ENCODE assay signal across 15 cellular contexts in the genomic region with DNA sequence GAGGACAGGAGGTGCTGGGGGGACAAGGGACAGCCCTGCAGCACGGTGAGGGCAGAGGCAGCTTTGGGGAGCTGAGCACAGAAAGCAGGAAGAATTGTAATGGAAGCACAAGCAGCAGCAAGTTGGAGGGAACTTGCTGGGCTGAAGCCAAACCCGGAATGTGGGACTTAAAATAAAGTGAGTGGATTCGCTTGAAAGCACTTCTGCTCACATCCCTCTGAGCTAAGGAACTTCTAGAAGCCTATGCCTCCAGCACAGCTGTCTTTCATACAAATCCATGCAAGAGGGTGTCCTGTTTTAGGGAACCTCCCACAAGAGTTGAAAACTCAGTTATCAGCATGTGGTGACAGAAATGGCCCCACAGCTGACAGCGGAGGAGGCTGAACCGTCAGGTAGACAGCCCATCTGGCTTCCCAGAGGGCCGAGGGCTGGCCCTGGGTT.
DNase-seq lines count a peak whose midpoint lies in the region; ATAC-seq, FAIRE-seq and TF ChIP-seq lines count a peak whose summit lies in the region.
"Had no signal": no experiment of that assay in that cellular context is flagged by ENCODE, and none has a peak within 500 bp of the region (broad histone marks: within the 10 kb centered on the region; RNA-seq: fewer than 3 reads in every experiment).

No MANE protein-coding gene starts in this region.

- peak overlapping the region; percentile 93 to 98 (median 96) for H3K27ac Mint-ChIP-seq in nephron
- no peak overlapping the region for H3K27ac Mint-ChIP-seq in mesothelial cell of epicardium
- H3K27ac Mint-ChIP-seq: CD4-positive, alpha-beta T cell had no signal

- peak; percentile 54 for FAIRE-seq in K562 (lab: Jason Lieb, UNC)
- FAIRE-seq: GM12878, GM18507 had no signal

- no peak overlapping the region for H2AFZ ChIP-seq in K562 (ENCODE audit: low read depth, low read length)

- H3K4me3 Mint-ChIP-seq in nephron (peak overlapping the region; percentile 12 to 30 (median 15)), mesothelial cell of epicardium (no peak overlapping the region)
- H3K4me3 Mint-ChIP-seq: CD4-positive, alpha-beta T cell had no signal

- no peak for TF ChIP-seq POLR2A in K562 (conservative IDR thresholded peaks at IDR 0.05)

- no peaks in the 10 kb centered on the region for H3K9me3 ChIP-seq in K562 (replicated peaks; ENCODE audit: control insufficient read depth, insufficient read depth, low read depth, low read length)

- CTCF ChIA-PET in K562 (lab: Yijun Ruan, JAX; ENCODE audit: low intra/inter-chr PET ratio) = no interaction called here

- H3K27me3 Mint-ChIP-seq in nephron (ENCODE audit: low read depth) (peaks cover 28% of the 10 kb centered on the region), mesothelial cell of epicardium (ENCODE audit: low read depth) (peaks cover 16% of the 10 kb centered on the region)
- H3K27me3 Mint-ChIP-seq: CD4-positive, alpha-beta T cell had no signal

- no peaks in the 10 kb centered on the region; the same call in 1 of the 2 replicates for H4K20me1 ChIP-seq in K562 (replicated peaks; ENCODE audit: control insufficient read depth, insufficient read depth, low read length)

- peak; percentile 79 for DNase-seq in DMS 273 (lab: John Stamatoyannopoulos, UW; ENCODE audit: unreplicated experiment)
- DNase-seq in NCI-H2171 treated with DMSO at 0.1 percent for 48 hours (lab: John Stamatoyannopoulos, UW) = peak; percentile 67
- DNase-seq in K562 (ENCODE audit: extremely low read depth in 1 of 4, low spot score in 3 of 4) = peak in 2 of 4 experiments; percentile 30 to 40
- no peak for DNase-seq in mesothelial cell of epicardium (ENCODE audit: low spot score in 2 of 2, unreplicated experiment in 2 of 2)
- no peak for DNase-seq in Ammon's horn (ENCODE audit: low spot score)
- no peak for DNase-seq in stimulated activated CD4-positive, alpha-beta T cell treated with anti-CD3 and anti-CD28 coated beads, Interleukin-4, amount 100 ng/mL, for 1 hour
- DNase-seq: AML-193; CD4-positive, alpha-beta T cell; GDM1; GOT3; NCI-H1436 had no signal

- H3K9me3 Mint-ChIP-seq in nephron (no peaks in the 10 kb centered on the region), mesothelial cell of epicardium (no peaks in the 10 kb centered on the region)
- H3K9me3 Mint-ChIP-seq: CD4-positive, alpha-beta T cell had no signal

- H3K4me1 Mint-ChIP-seq in nephron = peaks cover 66% of the 10 kb centered on the region
- peaks cover 8% of the 10 kb centered on the region for H3K4me1 Mint-ChIP-seq in mesothelial cell of epicardium

- POLR2A ChIA-PET in K562 (lab: Yijun Ruan, JAX) = interaction anchor here (0.9 to 1.0 kb wide), 2 partner anchors 13 to 19 kb away, joined by 3 read pairs; no protein-coding TSS in a partner anchor

- H3K9ac ChIP-seq in K562 (ENCODE audit: insufficient read depth in 1 of 2, low read depth in 2 of 2, low read length in 2 of 2) = peak overlapping the region in 1 of 2 experiments; percentile 47; a peak in 1 of 4 replicates

- H3K4me2 ChIP-seq in K562 (ENCODE audit: insufficient read depth, low read length) = no peak overlapping the region

- ATAC-seq in K562 (no peak), GM18858 (IDR thresholded peaks at IDR 0.05; ENCODE audit: unreplicated experiment) (no peak)
- ATAC-seq: GM12878 had no signal

- no peaks in the 10 kb centered on the region for H3K9me1 ChIP-seq in K562 (ENCODE audit: control insufficient read depth, insufficient read depth, low read length)

- 2% methylated on average over 6 of the region's 6 CpGs for WGBS in K562 (ENCODE audit: insufficient coverage, low coverage, missing lambda C conversion rate)

- H3K4me1 ChIP-seq in K562 (replicated peaks in 1 of 2; ENCODE audit: control insufficient read depth in 2 of 2, insufficient read depth in 2 of 2, low read length in 2 of 2) = peaks cover 2 to 10% of the 10 kb centered on the region in 2 experiments; a peak in 3 of 5 replicates

- TF ChIP-seq RAD21 in K562 (CRISPR knock-in tag; conservative IDR thresholded peaks at IDR 0.05 in 1 of 2, IDR thresholded peaks at IDR 0.05 in 1 of 2) = no peak

- no peak overlapping the region for H3K4me3 ChIP-seq in K562
- H3K4me3 ChIP-seq: GM12878 had no signal

- peaks cover 29 to 88% of the 10 kb centered on the region in 2 experiments for H3K27me3 ChIP-seq in K562 (ENCODE audit: control insufficient read depth in 2 of 2, insufficient read depth in 2 of 2, low read length in 2 of 2)

- BruUV-seq in K562 (replicated peaks; lab: Mats Ljungman, UMichigan) = no TSS peak

- in situ Hi-C loops in K562 (cut with MboI) = no loop called here

- TF ChIP-seq CTCF in K562 (IDR thresholded peaks at IDR 0.05 in 2 of 3, conservative IDR thresholded peaks at IDR 0.05 in 1 of 3; ENCODE audit: insufficient read depth in 2 of 3, low read depth in 1 of 3, low read length in 3 of 3) (no peak), nephron (IDR thresholded peaks at IDR 0.05; ENCODE audit: unreplicated experiment in 3 of 3) (no peak), mesothelial cell of epicardium (IDR thresholded peaks at IDR 0.05; ENCODE audit: unreplicated experiment) (no peak)

- H3K36me3 Mint-ChIP-seq in nephron (ENCODE audit: low read depth) = no peaks in the 10 kb centered on the region
- no peaks in the 10 kb centered on the region for H3K36me3 Mint-ChIP-seq in mesothelial cell of epicardium

- H3K27ac ChIP-seq in K562 (ENCODE audit: extremely low read depth, low read depth, low read length) = no peak overlapping the region

- H3K36me3 ChIP-seq in K562 (ENCODE audit: control insufficient read depth, insufficient read depth, low read length) = no peaks in the 10 kb centered on the region

- intact Hi-C loops in K562 (cut with micrococcal nuclease) = no loop called here

- no peak for TF ChIP-seq EP300 in K562 (IDR thresholded peaks at IDR 0.05; ENCODE audit: low read length)

- H3K79me2 ChIP-seq in K562 (ENCODE audit: control insufficient read depth, insufficient read depth, low read length) = no peaks in the 10 kb centered on the region

TF ChIP-seq in K562, 482 proteins besides CTCF, POLR2A, EP300 and RAD21 (continues in another document):
- TF ChIP-seq PRPF4 (IDR thresholded peaks at IDR 0.05; ENCODE audit: insufficient read depth, low read depth, low read length, poor library complexity, severe bottlenecking) (no peak), ZNF79 (CRISPR knock-in tag; IDR thresholded peaks at IDR 0.05; ENCODE audit: low read depth) (no peak), ZFP36 (IDR thresholded peaks at IDR 0.05; ENCODE audit: low read depth, low read length, partially characterized antibody) (peak; percentile 10), ZNF740 (CRISPR knock-in tag; IDR thresholded peaks at IDR 0.05) (no peak), ZNF740 (tag; IDR thresholded peaks at IDR 0.05) (no peak), ILK (tag; IDR thresholded peaks at IDR 0.05; ENCODE audit: borderline replicate concordance, low read depth) (no peak), ZNF354B (CRISPR knock-in tag; IDR thresholded peaks at IDR 0.05) (no peak), ARNT (IDR thresholded peaks at IDR 0.05) (no peak), SNRNP70 (optimal IDR thresholded peaks at IDR 0.05; ENCODE audit: low read depth, low read length) (no peak), SRSF7 (optimal IDR thresholded peaks at IDR 0.05; ENCODE audit: low read depth, low read length) (no peak), BDP1 (IDR thresholded peaks at IDR 0.05; ENCODE audit: insufficient read depth, insufficient read length) (no peak), ELF4 (CRISPR knock-in tag; IDR thresholded peaks at IDR 0.05) (no peak), ZNF512 (tag; IDR thresholded peaks at IDR 0.05) (no peak), ZFPM2 (CRISPR knock-in tag; IDR thresholded peaks at IDR 0.05) (no peak)
- TF ChIP-seq, protein P1, sequence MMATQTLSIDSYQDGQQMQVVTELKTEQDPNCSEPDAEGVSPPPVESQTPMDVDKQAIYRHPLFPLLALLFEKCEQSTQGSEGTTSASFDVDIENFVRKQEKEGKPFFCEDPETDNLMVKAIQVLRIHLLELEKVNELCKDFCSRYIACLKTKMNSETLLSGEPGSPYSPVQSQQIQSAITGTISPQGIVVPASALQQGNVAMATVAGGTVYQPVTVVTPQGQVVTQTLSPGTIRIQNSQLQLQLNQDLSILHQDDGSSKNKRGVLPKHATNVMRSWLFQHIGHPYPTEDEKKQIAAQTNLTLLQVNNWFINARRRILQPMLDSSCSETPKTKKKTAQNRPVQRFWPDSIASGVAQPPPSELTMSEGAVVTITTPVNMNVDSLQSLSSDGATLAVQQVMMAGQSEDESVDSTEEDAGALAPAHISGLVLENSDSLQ (IDR thresholded peaks at IDR 0.05) = peak; percentile 52; the same call in 1 of the 2 replicates
- TF ChIP-seq, protein P2, sequence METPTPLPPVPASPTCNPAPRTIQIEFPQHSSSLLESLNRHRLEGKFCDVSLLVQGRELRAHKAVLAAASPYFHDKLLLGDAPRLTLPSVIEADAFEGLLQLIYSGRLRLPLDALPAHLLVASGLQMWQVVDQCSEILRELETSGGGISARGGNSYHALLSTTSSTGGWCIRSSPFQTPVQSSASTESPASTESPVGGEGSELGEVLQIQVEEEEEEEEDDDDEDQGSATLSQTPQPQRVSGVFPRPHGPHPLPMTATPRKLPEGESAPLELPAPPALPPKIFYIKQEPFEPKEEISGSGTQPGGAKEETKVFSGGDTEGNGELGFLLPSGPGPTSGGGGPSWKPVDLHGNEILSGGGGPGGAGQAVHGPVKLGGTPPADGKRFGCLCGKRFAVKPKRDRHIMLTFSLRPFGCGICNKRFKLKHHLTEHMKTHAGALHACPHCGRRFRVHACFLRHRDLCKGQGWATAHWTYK (CRISPR knock-in tag; IDR thresholded peaks at IDR 0.05) = no peak

Comparison
In these comparisons a context has a peak if more than half of its experiments do, and no peak if none do; other contexts are left out.
1. DNase-seq: peak in DMS 273 (single experiment) and NCI-H2171 treated with DMSO at 0.1 percent for 48 hours (single experiment); none in mesothelial cell of epicardium (0 of 2), Ammon's horn (single experiment) and stimulated activated CD4-positive, alpha-beta T cell treated with anti-CD3 and anti-CD28 coated beads, Interleukin-4, amount 100 ng/mL, for 1 hour (single experiment).